14 cellular contexts compared by ENCODE assay signal in the genomic region with DNA sequence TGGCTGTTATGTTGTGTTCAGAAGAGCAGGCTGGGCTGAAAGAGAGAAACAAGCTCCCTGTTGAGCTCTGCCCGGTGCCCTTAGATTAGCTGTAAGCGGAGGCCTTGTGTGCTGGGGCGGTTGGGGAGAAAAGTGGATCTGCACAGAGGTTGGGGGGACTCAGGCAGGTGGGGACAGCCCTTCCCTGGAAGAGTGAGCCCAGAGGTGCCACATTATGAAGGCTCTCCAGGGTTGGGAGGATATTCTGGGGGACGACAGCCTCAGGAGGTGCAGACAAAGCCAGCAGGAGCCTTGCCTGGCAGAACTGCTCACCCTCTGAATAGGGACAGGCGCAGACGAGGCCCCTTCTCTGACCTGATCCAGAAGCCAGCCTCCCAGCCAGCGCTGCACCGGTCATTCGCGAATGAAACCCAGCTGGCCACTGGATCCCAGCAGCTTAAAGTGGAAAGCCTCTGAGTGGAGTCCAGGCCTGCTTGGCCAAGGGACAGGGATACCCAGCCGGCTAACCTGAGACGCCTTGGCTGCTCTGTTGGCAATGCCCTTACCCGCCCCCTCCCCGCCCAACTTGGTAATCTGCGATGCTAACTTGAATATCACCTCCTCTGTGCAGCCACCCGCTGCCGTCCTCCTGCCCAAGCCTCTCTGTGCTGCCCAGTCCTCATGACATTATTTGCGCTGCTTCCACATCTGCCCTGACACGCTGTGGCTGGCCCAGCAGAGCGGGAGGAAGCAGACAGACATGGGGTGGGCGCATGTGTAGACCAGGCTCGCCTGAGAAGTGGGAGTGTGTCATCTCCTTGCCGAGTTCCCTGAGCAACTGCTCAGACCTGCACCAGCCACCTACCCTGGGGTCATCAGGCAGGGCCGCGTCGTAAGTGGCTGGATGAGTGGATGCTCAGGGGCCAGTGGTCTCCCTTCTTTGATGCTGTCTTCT. TPM values are rescaled to one million over a fixed set of nuclear protein-coding genes. Genes with fewer than 3 reads are reported as not detected.
DNase-seq lines count a peak whose midpoint lies in the region; ATAC-seq and TF ChIP-seq lines count a peak whose summit lies in the region.
"Had no signal": no experiment of that assay in that cellular context is flagged by ENCODE, and none has a peak within 500 bp of the region (broad histone marks: within the 10 kb centered on the region; RNA-seq: fewer than 3 reads in every experiment).

No MANE protein-coding gene starts in this region.

- ATAC-seq in WTC11 (no peak), GM21515 (IDR thresholded peaks at IDR 0.05; ENCODE audit: unreplicated experiment) (no peak), GM18870 (IDR thresholded peaks at IDR 0.05; ENCODE audit: unreplicated experiment) (no peak)
- ATAC-seq: mucosa of descending colon had no signal

- H3K36me3 Mint-ChIP-seq in WTC11: peaks cover 3% of the 10 kb centered on the region; the same call in 1 of the 2 replicates

- H3K9me3 Mint-ChIP-seq in WTC11: no peaks in the 10 kb centered on the region; the same call in 1 of the 2 replicates

- peaks cover 38% of the 10 kb centered on the region for H3K4me1 Mint-ChIP-seq in WTC11

- no peak overlapping the region for H3K4me3 ChIP-seq in smooth muscle cell
- H3K4me3 ChIP-seq: HAP-1, mucosa of descending colon, transverse colon had no signal

- CTCF ChIA-PET in WTC11 (lab: Charles Lee): interaction anchor here (0.9 to 1.6 kb wide), 4 partner anchors 13 to 47 kb away, joined by 3 to 9 read pairs (median 3); no protein-coding TSS in a partner anchor

- H3K27ac Mint-ChIP-seq in WTC11: peak overlapping the region; percentile 76

- no peak overlapping the region for H2AFZ ChIP-seq in smooth muscle cell (ENCODE audit: low read depth)

- 74% methylated on average over 26 of the region's 26 CpGs for WGBS in smooth muscle cell (ENCODE audit: low lambda C conversion rate)

- H3K4me3 Mint-ChIP-seq in WTC11: no peak overlapping the region

- POLR2A ChIA-PET in WTC11 (lab: Charles Lee): no interaction called here

- H3K27ac ChIP-seq in smooth muscle cell (ENCODE audit: low read depth): peak overlapping the region; percentile 92

- H4K20me1 ChIP-seq in smooth muscle cell (ENCODE audit: low read depth): no peaks in the 10 kb centered on the region

- H3K4me1 ChIP-seq in smooth muscle cell (ENCODE audit: low read depth): peaks cover 10% of the 10 kb centered on the region

- peak overlapping the region; percentile 44 for H3K4me2 ChIP-seq in smooth muscle cell

- H3K36me3 ChIP-seq in smooth muscle cell (ENCODE audit: low read depth): no peaks in the 10 kb centered on the region
- H3K36me3 ChIP-seq: transverse colon had no signal

- H3K9me3 ChIP-seq in smooth muscle cell (replicated peaks; ENCODE audit: low read depth): no peaks in the 10 kb centered on the region
- H3K9me3 ChIP-seq: HAP-1, mucosa of descending colon, transverse colon had no signal

- TF ChIP-seq CTCF in WTC11 (IDR thresholded peaks at IDR 0.05) (no peak), smooth muscle cell (IDR thresholded peaks at IDR 0.05; ENCODE audit: borderline replicate concordance, insufficient read depth, poor library complexity, severe bottlenecking) (no peak)

- peak overlapping the region; percentile 78 for H3K9ac ChIP-seq in smooth muscle cell (ENCODE audit: low read depth)

- peak; percentile 69 for DNase-seq in ELR (ENCODE audit: low read depth)
- DNase-seq in WTC11 (ENCODE audit: low spot score): peak; percentile 3
- DNase-seq in islet precursor cell: peak; percentile 95
- no peak for DNase-seq in smooth muscle cell (lab: John Stamatoyannopoulos, UW; ENCODE audit: unreplicated experiment)
- no peak for DNase-seq in NAMALWA (ENCODE audit: low spot score)
- DNase-seq in GM19238 (ENCODE audit: insufficient read length, low spot score): no peak
- DNase-seq: activated CD4-positive, alpha-beta T cell treated with anti-CD3 and anti-CD28 coated beads for 4 hours; foreskin melanocyte; NCI-H1105 treated with DMSO at 0.1 percent for 48 hours; transverse colon had no signal

- H3K27me3 Mint-ChIP-seq in WTC11 (ENCODE audit: low read depth): peaks cover 35% of the 10 kb centered on the region

- H3K27me3 ChIP-seq in smooth muscle cell (ENCODE audit: low read depth): peaks cover 7% of the 10 kb centered on the region
- H3K27me3 ChIP-seq: transverse colon had no signal

- peaks cover 7% of the 10 kb centered on the region for H3F3A ChIP-seq in smooth muscle cell (ENCODE audit: low read depth)

- no peaks in the 10 kb centered on the region for H3K79me2 ChIP-seq in smooth muscle cell (ENCODE audit: low read depth)

TF ChIP-seq in WTC11, 78 proteins besides CTCF, POLR2A, EP300 and RAD21 (continues in another document):
- TF ChIP-seq, protein P1, sequence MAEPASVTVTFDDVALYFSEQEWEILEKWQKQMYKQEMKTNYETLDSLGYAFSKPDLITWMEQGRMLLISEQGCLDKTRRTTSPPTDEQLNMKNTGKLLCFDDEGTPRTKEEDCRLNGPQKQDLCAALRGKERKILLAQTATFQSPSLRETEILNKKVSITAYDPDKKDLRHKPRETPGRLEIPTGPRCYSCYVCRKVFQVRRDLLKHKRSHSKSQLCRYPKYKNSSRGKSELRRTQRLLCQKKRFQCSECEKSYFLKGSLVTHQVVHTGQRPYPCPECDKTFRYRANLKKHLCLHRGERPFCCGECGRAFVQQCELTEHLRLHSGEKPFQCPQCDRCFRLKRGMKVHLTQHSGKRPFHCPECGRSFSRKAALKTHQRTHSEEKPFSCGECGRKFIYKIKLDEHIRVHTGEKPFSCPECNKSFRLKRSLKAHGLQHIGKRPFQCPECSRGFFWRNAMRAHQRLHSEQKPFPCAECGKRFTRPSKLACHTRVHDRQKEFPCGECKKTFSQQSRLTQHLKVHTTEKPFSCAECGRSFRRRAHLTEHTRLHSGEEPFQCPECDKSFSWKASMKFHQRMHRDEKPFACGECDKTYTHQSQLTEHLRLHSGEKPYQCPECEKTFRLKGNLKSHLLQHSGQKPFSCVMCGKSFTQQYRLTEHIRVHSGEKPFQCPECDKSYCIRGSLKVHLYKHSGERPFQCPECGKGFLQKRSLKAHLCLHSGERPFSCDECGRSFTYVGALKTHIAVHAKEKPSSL (CRISPR knock-in tag; conservative IDR thresholded peaks at IDR 0.05): no peak
- no peak for TF ChIP-seq FOXK1 (CRISPR knock-in tag; IDR thresholded peaks at IDR 0.05)
- TF ChIP-seq, protein P2, sequence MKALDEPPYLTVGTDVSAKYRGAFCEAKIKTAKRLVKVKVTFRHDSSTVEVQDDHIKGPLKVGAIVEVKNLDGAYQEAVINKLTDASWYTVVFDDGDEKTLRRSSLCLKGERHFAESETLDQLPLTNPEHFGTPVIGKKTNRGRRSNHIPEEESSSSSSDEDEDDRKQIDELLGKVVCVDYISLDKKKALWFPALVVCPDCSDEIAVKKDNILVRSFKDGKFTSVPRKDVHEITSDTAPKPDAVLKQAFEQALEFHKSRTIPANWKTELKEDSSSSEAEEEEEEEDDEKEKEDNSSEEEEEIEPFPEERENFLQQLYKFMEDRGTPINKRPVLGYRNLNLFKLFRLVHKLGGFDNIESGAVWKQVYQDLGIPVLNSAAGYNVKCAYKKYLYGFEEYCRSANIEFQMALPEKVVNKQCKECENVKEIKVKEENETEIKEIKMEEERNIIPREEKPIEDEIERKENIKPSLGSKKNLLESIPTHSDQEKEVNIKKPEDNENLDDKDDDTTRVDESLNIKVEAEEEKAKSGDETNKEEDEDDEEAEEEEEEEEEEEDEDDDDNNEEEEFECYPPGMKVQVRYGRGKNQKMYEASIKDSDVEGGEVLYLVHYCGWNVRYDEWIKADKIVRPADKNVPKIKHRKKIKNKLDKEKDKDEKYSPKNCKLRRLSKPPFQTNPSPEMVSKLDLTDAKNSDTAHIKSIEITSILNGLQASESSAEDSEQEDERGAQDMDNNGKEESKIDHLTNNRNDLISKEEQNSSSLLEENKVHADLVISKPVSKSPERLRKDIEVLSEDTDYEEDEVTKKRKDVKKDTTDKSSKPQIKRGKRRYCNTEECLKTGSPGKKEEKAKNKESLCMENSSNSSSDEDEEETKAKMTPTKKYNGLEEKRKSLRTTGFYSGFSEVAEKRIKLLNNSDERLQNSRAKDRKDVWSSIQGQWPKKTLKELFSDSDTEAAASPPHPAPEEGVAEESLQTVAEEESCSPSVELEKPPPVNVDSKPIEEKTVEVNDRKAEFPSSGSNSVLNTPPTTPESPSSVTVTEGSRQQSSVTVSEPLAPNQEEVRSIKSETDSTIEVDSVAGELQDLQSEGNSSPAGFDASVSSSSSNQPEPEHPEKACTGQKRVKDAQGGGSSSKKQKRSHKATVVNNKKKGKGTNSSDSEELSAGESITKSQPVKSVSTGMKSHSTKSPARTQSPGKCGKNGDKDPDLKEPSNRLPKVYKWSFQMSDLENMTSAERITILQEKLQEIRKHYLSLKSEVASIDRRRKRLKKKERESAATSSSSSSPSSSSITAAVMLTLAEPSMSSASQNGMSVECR (CRISPR knock-in tag; IDR thresholded peaks at IDR 0.05; ENCODE audit: borderline replicate concordance): no peak
- no peak for TF ChIP-seq ZNF232 (CRISPR knock-in tag; IDR thresholded peaks at IDR 0.05)
- TF ChIP-seq EMX1 (CRISPR knock-in tag; IDR thresholded peaks at IDR 0.05): no peak
- TF ChIP-seq, protein P3, sequence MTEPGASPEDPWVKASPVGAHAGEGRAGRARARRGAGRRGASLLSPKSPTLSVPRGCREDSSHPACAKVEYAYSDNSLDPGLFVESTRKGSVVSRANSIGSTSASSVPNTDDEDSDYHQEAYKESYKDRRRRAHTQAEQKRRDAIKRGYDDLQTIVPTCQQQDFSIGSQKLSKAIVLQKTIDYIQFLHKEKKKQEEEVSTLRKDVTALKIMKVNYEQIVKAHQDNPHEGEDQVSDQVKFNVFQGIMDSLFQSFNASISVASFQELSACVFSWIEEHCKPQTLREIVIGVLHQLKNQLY (CRISPR knock-in tag; IDR thresholded peaks at IDR 0.05): no peak
- TF ChIP-seq, protein P4, sequence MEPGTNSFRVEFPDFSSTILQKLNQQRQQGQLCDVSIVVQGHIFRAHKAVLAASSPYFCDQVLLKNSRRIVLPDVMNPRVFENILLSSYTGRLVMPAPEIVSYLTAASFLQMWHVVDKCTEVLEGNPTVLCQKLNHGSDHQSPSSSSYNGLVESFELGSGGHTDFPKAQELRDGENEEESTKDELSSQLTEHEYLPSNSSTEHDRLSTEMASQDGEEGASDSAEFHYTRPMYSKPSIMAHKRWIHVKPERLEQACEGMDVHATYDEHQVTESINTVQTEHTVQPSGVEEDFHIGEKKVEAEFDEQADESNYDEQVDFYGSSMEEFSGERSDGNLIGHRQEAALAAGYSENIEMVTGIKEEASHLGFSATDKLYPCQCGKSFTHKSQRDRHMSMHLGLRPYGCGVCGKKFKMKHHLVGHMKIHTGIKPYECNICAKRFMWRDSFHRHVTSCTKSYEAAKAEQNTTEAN (CRISPR knock-in tag; IDR thresholded peaks at IDR 0.05): no peak
- TF ChIP-seq ZNF396 (CRISPR knock-in tag; IDR thresholded peaks at IDR 0.05; ENCODE audit: borderline replicate concordance): no peak
- TF ChIP-seq ZBTB21 (CRISPR knock-in tag; IDR thresholded peaks at IDR 0.05; ENCODE audit: borderline replicate concordance): no peak
- TF ChIP-seq CBFB (CRISPR knock-in tag; IDR thresholded peaks at IDR 0.05; ENCODE audit: low read depth): no peak

RNA-seq across cellular contexts. Expression of a gene that starts 5.6 kb away (rescaled TPM):
- 22.8 to 45.2 TPM (median 26.8 TPM) in 3 replicates for total RNA-seq in WTC11 (2021)
- 7.4 and 27.8 TPM in 2 replicates for total RNA-seq in smooth muscle cell
- 6.0 and 13.7 TPM in 2 replicates for polyA plus RNA-seq in smooth muscle cell

RNA-seq across cellular contexts. Expression of a gene that starts 55.1 kb away (rescaled TPM):
- total RNA-seq in WTC11 (2021): 10.4 to 18.1 TPM (median 11.4 TPM) in 3 replicates
- 14.8 and 20.4 TPM in 2 replicates for total RNA-seq in smooth muscle cell
- 25.3 and 37.9 TPM in 2 replicates for polyA plus RNA-seq in smooth muscle cell

Comparison
In these comparisons a context has a peak if more than half of its experiments do, and no peak if none do; other contexts are left out.
1. DNase-seq: peak in ELR (single experiment), WTC11 (single experiment) and islet precursor cell (single experiment); none in smooth muscle cell (single experiment), NAMALWA (single experiment) and GM19238 (single experiment).